In the genomic region with DNA sequence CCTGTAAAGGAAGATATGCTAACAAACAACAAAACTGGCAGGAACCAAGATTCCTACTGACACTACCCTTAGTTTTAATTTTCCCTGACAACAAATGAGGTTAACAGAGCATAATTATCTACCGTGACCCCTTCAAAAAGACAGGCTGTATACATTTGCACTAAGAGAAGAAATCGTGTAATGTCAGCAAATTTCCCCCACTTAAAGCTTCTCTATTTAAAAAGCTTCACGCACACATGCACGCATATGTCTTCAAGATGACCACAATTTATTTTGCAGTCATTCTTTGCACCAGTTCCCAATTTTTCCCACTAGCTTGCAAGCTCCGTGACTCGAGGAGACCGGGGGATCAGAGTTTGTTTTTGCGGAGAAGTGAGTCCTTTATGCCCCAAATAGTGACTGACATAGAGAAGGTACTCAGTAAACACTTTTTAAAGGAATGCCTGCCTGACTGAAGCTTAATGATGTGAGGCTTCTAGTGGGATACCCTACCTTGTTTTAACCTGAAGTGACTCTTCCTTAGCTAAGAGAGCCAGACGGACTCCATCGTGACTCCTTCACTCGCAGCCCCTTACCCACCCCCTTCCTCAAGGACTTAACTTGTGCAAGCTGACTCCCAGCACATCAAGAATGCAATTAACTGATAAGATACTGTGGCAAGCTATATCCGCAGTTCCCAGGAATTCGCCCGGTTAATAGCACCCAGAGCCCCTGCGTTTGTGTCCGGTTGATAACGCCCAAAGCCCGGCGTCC, we compare ENCODE assay signal across 8 cellular contexts. TPM values are rescaled to one million over a fixed set of nuclear protein-coding genes. Genes with fewer than 3 reads are reported as not detected.
DNase-seq lines count a peak whose midpoint lies in the region; ATAC-seq and TF ChIP-seq lines count a peak whose summit lies in the region.

No MANE protein-coding gene starts in this region.

- TF ChIP-seq CTCF in brain microvascular endothelial cell (IDR thresholded peaks at IDR 0.05; ENCODE audit: low read depth, low read length, missing control alignments) (no peak), left lung (IDR thresholded peaks at IDR 0.05) (no peak)

- DNase-seq in activated CD4-positive, alpha-beta T cell treated with anti-CD3 and anti-CD28 coated beads for 48 hours, result peak; percentile 18
- DNase-seq in activated CD4-positive, alpha-beta T cell treated with anti-CD3 and anti-CD28 coated beads, Interleukin-2, amount 50 U/mL, for 1 hour, result no peak
- DNase-seq in NT2/D1 (ENCODE audit: low read depth, low spot score), result no peak
- DNase-seq in brain microvascular endothelial cell, result peak; percentile 60
- no peak for DNase-seq in left lung
- DNase-seq in middle frontal gyrus (ENCODE audit: extremely low spot score, low spot score), result no peak

- H3K36me3 ChIP-seq in NT2/D1 (ENCODE audit: insufficient read depth, insufficient read length, low read length), result peaks cover 4% of the 10 kb centered on the region
- no peaks in the 10 kb centered on the region for H3K36me3 ChIP-seq in brain microvascular endothelial cell (replicated peaks)
- no peaks in the 10 kb centered on the region for H3K36me3 ChIP-seq in left lung
- no peaks in the 10 kb centered on the region for H3K36me3 ChIP-seq in stomach smooth muscle (ENCODE audit: control insufficient read depth in 2 of 2, insufficient read depth in 2 of 2, low read length in 2 of 2)

- peaks cover 5% of the 10 kb centered on the region for H3K4me1 ChIP-seq in NT2/D1 (ENCODE audit: insufficient read depth, insufficient read length)
- peaks cover 6 to 32% of the 10 kb centered on the region in 2 donors for H3K4me1 ChIP-seq in left lung
- H3K4me1 ChIP-seq in stomach smooth muscle (ENCODE audit: control insufficient read depth, insufficient read depth, low read length), result peaks cover 18% of the 10 kb centered on the region

- H3K27ac ChIP-seq in brain microvascular endothelial cell (peak overlapping the region; percentile 98), left lung (peak overlapping the region; percentile 99 to 100), stomach smooth muscle (ENCODE audit: low read length) (peak overlapping the region; percentile 99)

- peak overlapping the region; percentile 72 for H3K4me3 ChIP-seq in NT2/D1 (ENCODE audit: insufficient read length, low read depth)
- peak overlapping the region; percentile 71 for H3K4me3 ChIP-seq in brain microvascular endothelial cell (ENCODE audit: low read depth, low read length)
- H3K4me3 ChIP-seq in left lung, result peak overlapping the region; percentile 86 to 92
- peak overlapping the region; percentile 81 to 91 for H3K4me3 ChIP-seq in stomach smooth muscle (ENCODE audit: low read length in 2 of 2)

- no peaks in the 10 kb centered on the region for H3K27me3 ChIP-seq in NT2/D1 (ENCODE audit: insufficient read depth, insufficient read length)
- no peaks in the 10 kb centered on the region for H3K27me3 ChIP-seq in brain microvascular endothelial cell (replicated peaks)
- H3K27me3 ChIP-seq in left lung, result no peaks in the 10 kb centered on the region
- no peaks in the 10 kb centered on the region for H3K27me3 ChIP-seq in stomach smooth muscle (ENCODE audit: control insufficient read depth in 1 of 2, insufficient read depth in 2 of 2, low read length in 2 of 2)

- in situ Hi-C loops in brain microvascular endothelial cell (cut with HindIII; ENCODE audit: low pct_ligation_motif_present, low sequenced_read_pairs), result no loop called here

- ATAC-seq in left lung (no peak), GM19455 (IDR thresholded peaks at IDR 0.05; ENCODE audit: unreplicated experiment) (no peak)

- intact Hi-C loops in left lung (cut with DNase I), result no loop called here

- H3K9me3 ChIP-seq in NT2/D1 (ENCODE audit: insufficient read depth, low read length), result no peaks in the 10 kb centered on the region
- no peaks in the 10 kb centered on the region for H3K9me3 ChIP-seq in left lung
- no peaks in the 10 kb centered on the region for H3K9me3 ChIP-seq in stomach smooth muscle (ENCODE audit: control insufficient read depth in 2 of 2, low read length in 2 of 2)

- H3K9ac ChIP-seq in NT2/D1 (ENCODE audit: insufficient read length, low read depth) (peak overlapping the region; percentile 14), stomach smooth muscle (ENCODE audit: low read length in 2 of 2) (peak overlapping the region; percentile 89 to 99)

RNA-seq across cellular contexts. Expression of a gene that starts 9.3 kb away (rescaled TPM):
- total RNA-seq in left lung, result 10 to 100 TPM; 22.0 to 55.8 TPM

RNA-seq across cellular contexts. Expression of a gene that starts 19.0 kb away (rescaled TPM):
- 100 to 1,000 TPM in 1 of 2 donors, 10 to 100 TPM in 1; 99.3 to 134 TPM for total RNA-seq in left lung

Comparison
In these comparisons a context has a peak if more than half of its experiments do, and no peak if none do; other contexts are left out.
1. DNase-seq: peak in activated CD4-positive, alpha-beta T cell treated with anti-CD3 and anti-CD28 coated beads for 48 hours (single experiment) and brain microvascular endothelial cell (single experiment); none in activated CD4-positive, alpha-beta T cell treated with anti-CD3 and anti-CD28 coated beads, Interleukin-2, amount 50 U/mL, for 1 hour (single experiment), NT2/D1 (single experiment), left lung (0 of 2) and middle frontal gyrus (single experiment).
2. Peak in every context shown above with its lines, with median percentiles within 50 percentile points of each other: H3K4me3 ChIP-seq and H3K27ac ChIP-seq.